18 cellular contexts compared by ENCODE assay signal in genomic region chr2:132562245-132562644, GRCh38.
DNase-seq lines count a peak whose midpoint lies in the region; ATAC-seq, FAIRE-seq and TF ChIP-seq lines count a peak whose summit lies in the region.
"Had no signal": no experiment of that assay in that cellular context is flagged by ENCODE, and none has a peak within 500 bp of the region (broad histone marks: within the 10 kb centered on the region; RNA-seq: fewer than 3 reads in every experiment).

No MANE protein-coding gene starts in this region.

- H3K4me3 ChIP-seq in astrocyte (ENCODE audit: insufficient read depth, low read depth, low read length) (no peak overlapping the region), MM.1S (ENCODE audit: low read length) (no peak overlapping the region), esophagus squamous epithelium (no peak overlapping the region)
- H3K4me3 ChIP-seq: GM12878 had no signal

- H4K20me1 ChIP-seq in astrocyte (ENCODE audit: insufficient read depth, low read length) (no peaks in the 10 kb centered on the region), MM.1S (ENCODE audit: insufficient read depth, low read length) (no peaks in the 10 kb centered on the region)

- no peak overlapping the region for H3K4me2 ChIP-seq in astrocyte (ENCODE audit: low read length)
- no peak overlapping the region for H3K4me2 ChIP-seq in MM.1S (ENCODE audit: low read depth, low read length)

- H3K27me3 Mint-ChIP-seq in astrocyte (ENCODE audit: low read depth, unreplicated experiment) = peaks cover 4% of the 10 kb centered on the region
- peaks cover 5% of the 10 kb centered on the region for H3K27me3 Mint-ChIP-seq in nephron progenitor cell (ENCODE audit: low read depth, poor library complexity)

- H2AFZ ChIP-seq in astrocyte (ENCODE audit: low read depth, low read length) (no peak overlapping the region), MM.1S (ENCODE audit: low read length) (no peak overlapping the region)

- H3K9ac ChIP-seq in astrocyte (ENCODE audit: low read length) = no peak overlapping the region
- H3K9ac ChIP-seq in MM.1S (ENCODE audit: low read length) = no peak overlapping the region

- H3K9me2 ChIP-seq in MM.1S (replicated peaks; ENCODE audit: insufficient read depth, low read length) = no peaks in the 10 kb centered on the region

- H3K9me3 Mint-ChIP-seq in astrocyte (ENCODE audit: unreplicated experiment) = peaks cover 8% of the 10 kb centered on the region
- peaks cover 13% of the 10 kb centered on the region for H3K9me3 Mint-ChIP-seq in nephron progenitor cell

- TF ChIP-seq CTCF in astrocyte (IDR thresholded peaks at IDR 0.05; ENCODE audit: insufficient read depth, low read depth, low read length) (no peak), nephron progenitor cell (IDR thresholded peaks at IDR 0.05) (no peak), MM.1S (IDR thresholded peaks at IDR 0.05; ENCODE audit: low read length) (no peak), esophagus squamous epithelium (IDR thresholded peaks at IDR 0.05) (no peak)

- ATAC-seq in SK-N-SH treated with all-trans-retinoic acid at 6 μM for 48 hours = no peak
- ATAC-seq: GM12878, PC-3 had no signal

- H3K9me3 ChIP-seq in astrocyte (ENCODE audit: insufficient read depth, low read depth, low read length) = no peaks in the 10 kb centered on the region
- no peaks in the 10 kb centered on the region for H3K9me3 ChIP-seq in MM.1S (replicated peaks; ENCODE audit: insufficient read depth, low read length)
- no peaks in the 10 kb centered on the region for H3K9me3 ChIP-seq in esophagus squamous epithelium

- DNase-seq in AG08396 (ENCODE audit: low spot score) (peak; percentile 36), GM04504 (ENCODE audit: low read depth) (peak; percentile 3), astrocyte (ENCODE audit: low read depth) (peak; percentile 27), nephron progenitor cell (no peak), cerebellar cortex (ENCODE audit: low spot score) (no peak), MM.1S (no peak), esophagus squamous epithelium (lab: John Stamatoyannopoulos, UW) (no peak)
- DNase-seq: DMS79, NCI-H1417 treated with DMSO at 0.1 percent for 48 hours, NCI-H345, NCI-H524 treated with DMSO at 0.1 percent for 48 hours, PC-3 had no signal

- no peak for TF ChIP-seq POLR2A in esophagus squamous epithelium (IDR thresholded peaks at IDR 0.05)

- no peak for FAIRE-seq in astrocyte (lab: Jason Lieb, UNC)
- FAIRE-seq: D721Med, G401.6, GM12878, GM19239 had no signal

- H3K79me2 ChIP-seq in astrocyte (ENCODE audit: insufficient read depth, low read length) (no peaks in the 10 kb centered on the region), MM.1S (ENCODE audit: low read length) (no peaks in the 10 kb centered on the region)

- no peaks in the 10 kb centered on the region for H3F3A ChIP-seq in MM.1S (ENCODE audit: insufficient read depth, low read length)

- WGBS in esophagus squamous epithelium, 2 donors = 74 to 82% methylated on average over 4 of the region's 4 CpGs

- H3K36me3 Mint-ChIP-seq in astrocyte (ENCODE audit: low read depth, unreplicated experiment) = no peaks in the 10 kb centered on the region
- no peaks in the 10 kb centered on the region for H3K36me3 Mint-ChIP-seq in nephron progenitor cell (ENCODE audit: low read depth)

- H3K36me3 ChIP-seq in astrocyte (ENCODE audit: insufficient read depth, low read length) (no peaks in the 10 kb centered on the region), MM.1S (replicated peaks; ENCODE audit: insufficient read depth, low read length) (no peaks in the 10 kb centered on the region), esophagus squamous epithelium (no peaks in the 10 kb centered on the region)

- H3K27ac Mint-ChIP-seq in astrocyte (ENCODE audit: unreplicated experiment) (no peak overlapping the region), nephron progenitor cell (no peak overlapping the region)

- no peaks in the 10 kb centered on the region for H3K4me1 ChIP-seq in astrocyte (ENCODE audit: insufficient read depth, low read length)
- H3K4me1 ChIP-seq in MM.1S (ENCODE audit: low read length) = no peaks in the 10 kb centered on the region
- no peaks in the 10 kb centered on the region for H3K4me1 ChIP-seq in esophagus squamous epithelium

- H3K27ac ChIP-seq in astrocyte (ENCODE audit: low read depth, low read length) = no peak overlapping the region
- no peak overlapping the region for H3K27ac ChIP-seq in MM.1S (ENCODE audit: low read length)
- no peak overlapping the region for H3K27ac ChIP-seq in esophagus squamous epithelium
- H3K27ac ChIP-seq: C4-2B had no signal

- intact Hi-C loops in esophagus squamous epithelium (cut with DNase I) = no loop called here

- no peak overlapping the region for H3K4me3 Mint-ChIP-seq in astrocyte (ENCODE audit: unreplicated experiment)
- H3K4me3 Mint-ChIP-seq in nephron progenitor cell = peak overlapping the region; percentile 9

- H3K27me3 ChIP-seq in astrocyte (ENCODE audit: insufficient read depth, low read length) = no peaks in the 10 kb centered on the region
- H3K27me3 ChIP-seq in MM.1S (replicated peaks; ENCODE audit: insufficient read depth, low read length) = no peaks in the 10 kb centered on the region
- no peaks in the 10 kb centered on the region for H3K27me3 ChIP-seq in esophagus squamous epithelium

- peaks cover 5% of the 10 kb centered on the region for H3K4me1 Mint-ChIP-seq in astrocyte (ENCODE audit: low read depth, unreplicated experiment)
- H3K4me1 Mint-ChIP-seq in nephron progenitor cell = peaks cover 48% of the 10 kb centered on the region

TF ChIP-seq in SK-N-SH treated with all-trans-retinoic acid at 6 μM for 48 hours, 23 proteins besides CTCF, POLR2A, EP300 and RAD21:
- TF ChIP-seq ISL1 (CRISPR knock-in tag; IDR thresholded peaks at IDR 0.05) = no peak
- TF ChIP-seq ZNF565 (CRISPR knock-in tag; conservative IDR thresholded peaks at IDR 0.05; ENCODE audit: low read depth) = no peak
- no peak for TF ChIP-seq BACH2 (CRISPR knock-in tag; IDR thresholded peaks at IDR 0.05; ENCODE audit: borderline replicate concordance)
- TF ChIP-seq ZFP30 (CRISPR knock-in tag; IDR thresholded peaks at IDR 0.05) = no peak
- TF ChIP-seq POU6F1 (CRISPR knock-in tag; IDR thresholded peaks at IDR 0.05; ENCODE audit: borderline replicate concordance, low read depth) = no peak
- no peak for TF ChIP-seq OSR1 (CRISPR knock-in tag; IDR thresholded peaks at IDR 0.05)
- TF ChIP-seq ZNF70 (CRISPR knock-in tag; IDR thresholded peaks at IDR 0.05) = no peak
- no peak for TF ChIP-seq CSDC2 (CRISPR knock-in tag; IDR thresholded peaks at IDR 0.05)
- no peak for TF ChIP-seq ZFP3 (CRISPR knock-in tag; IDR thresholded peaks at IDR 0.05)
- no peak for TF ChIP-seq TOX (CRISPR knock-in tag; IDR thresholded peaks at IDR 0.05; ENCODE audit: borderline replicate concordance)
- TF ChIP-seq RARB (CRISPR knock-in tag; IDR thresholded peaks at IDR 0.05) = no peak

Comparison
In these comparisons a context has a peak if more than half of its experiments do, and no peak if none do; other contexts are left out.
1. DNase-seq: peak in AG08396 (single experiment), GM04504 (single experiment) and astrocyte (single experiment); none in nephron progenitor cell (single experiment), cerebellar cortex (single experiment), MM.1S (single experiment) and esophagus squamous epithelium (single experiment).